In genomic region chr15:57516327-57517026, GRCh38 we compare ENCODE assay signal across 10 cellular contexts.
"Had no signal": no experiment of that assay in that cellular context is flagged by ENCODE, and none has a peak within 500 bp of the region (broad histone marks: within the 10 kb centered on the region; RNA-seq: fewer than 3 reads in every experiment).

No MANE protein-coding gene starts in this region.

- DNase-seq: activated CD4-positive, alpha-beta T cell treated with anti-CD3 and anti-CD28 coated beads, Interleukin-2, amount 50 U/mL, for 4 hours; activated effector memory CD4-positive, alpha-beta T cell treated with anti-CD3 and anti-CD28 coated beads, Interleukin-2, amount 50 U/mL, for 16 hours; activated T-cell treated with anti-CD3 and anti-CD28 coated beads, Interleukin-2, amount 50 U/mL, for 24 hours; cerebellar nuclear complex; naive B cell; right cardiac atrium had no signal

- ATAC-seq: esophagus mucosa; left lobe of liver; stimulated activated effector memory CD8-positive, alpha-beta T cell treated with anti-CD3 and anti-CD28 coated beads, Interleukin-12 subunit alpha, Interleukin-12 subunit beta, amount 100 ng/mL, for 72 hours had no signal

- H3K4me3 ChIP-seq: smooth muscle cell had no signal

- H3K4me2 ChIP-seq: smooth muscle cell had no signal
